In genomic region chr1:217275617-217276398, GRCh38 we compare ENCODE assay signal across 13 cellular contexts.
DNase-seq lines count a peak whose midpoint lies in the region; ATAC-seq and TF ChIP-seq lines count a peak whose summit lies in the region.
"Had no signal": no experiment of that assay in that cellular context is flagged by ENCODE, and none has a peak within 500 bp of the region (broad histone marks: within the 10 kb centered on the region; RNA-seq: fewer than 3 reads in every experiment).

No MANE protein-coding gene starts in this region.

- H3K23ac ChIP-seq in IMR-90 (ENCODE audit: low read depth, low read length), result no peak overlapping the region

- CTCF ChIA-PET in IMR-90 (lab: Yijun Ruan, JAX) (no interaction called here), mammary epithelial cell (lab: Charles Lee; ENCODE audit: low non-redundant PET) (interaction anchor here (0.7 kb wide), 1 partner anchor 373 kb away, joined by 4 read pairs; no protein-coding TSS in a partner anchor)

- peak overlapping the region; percentile 27; the same call in 1 of the 2 replicates for H2BK20ac ChIP-seq in IMR-90 (ENCODE audit: low read depth, low read length)

- H3K56ac ChIP-seq in IMR-90 (ENCODE audit: extremely low read depth, insufficient read depth, low read length), result no peak overlapping the region

- no peaks in the 10 kb centered on the region; the same call in 1 of the 2 replicates for H3K9me1 ChIP-seq in IMR-90 (ENCODE audit: insufficient read depth, low read length)

- no peak overlapping the region for H2BK15ac ChIP-seq in IMR-90 (ENCODE audit: low read depth, low read length)

- no peaks in the 10 kb centered on the region for H3K79me1 ChIP-seq in IMR-90 (ENCODE audit: low read depth in 1 of 2, low read length in 2 of 2)

- TF ChIP-seq RAD21 in IMR-90 (IDR thresholded peaks at IDR 0.05; ENCODE audit: low read length), result no peak

- H3K36me3 ChIP-seq in IMR-90 (ENCODE audit: control insufficient read depth, insufficient read depth, low read length) (no peaks in the 10 kb centered on the region), mammary epithelial cell (ENCODE audit: insufficient read depth, low read length) (no peaks in the 10 kb centered on the region)

- no peaks in the 10 kb centered on the region for H3K79me2 ChIP-seq in mammary epithelial cell (ENCODE audit: insufficient read depth, low read length)

- H2AK9ac ChIP-seq in IMR-90 (replicated peaks; ENCODE audit: low read depth, low read length, poor library complexity), result no peak overlapping the region

- no peak overlapping the region for H4K91ac ChIP-seq in IMR-90 (ENCODE audit: insufficient read depth, low read depth, low read length)

- H2BK5ac ChIP-seq in IMR-90 (ENCODE audit: low read depth, low read length, poor library complexity, severe bottlenecking), result peak overlapping the region; percentile 4

- H4K8ac ChIP-seq in IMR-90 (ENCODE audit: low read depth in 2 of 2, low read length in 2 of 2), result peak overlapping the region in 1 of 2 experiments; percentile 34; a peak in 2 of 4 replicates

- no peak overlapping the region for H2AK5ac ChIP-seq in IMR-90 (ENCODE audit: low read depth, low read length)

- H4K20me1 ChIP-seq in IMR-90 (ENCODE audit: insufficient read depth, low read length), result no peaks in the 10 kb centered on the region
- no peaks in the 10 kb centered on the region for H4K20me1 ChIP-seq in mammary epithelial cell (ENCODE audit: insufficient read depth, low read length)

- H3K14ac ChIP-seq in IMR-90 (replicated peaks; ENCODE audit: low read depth, low read length), result peak overlapping the region; percentile 10; the same call in 1 of the 2 replicates

- H3K4me2 ChIP-seq in IMR-90 (ENCODE audit: low read depth, low read length) (peak overlapping the region; percentile 74; the same call in 1 of the 2 replicates), mammary epithelial cell (ENCODE audit: insufficient read depth, low read depth, low read length) (peak overlapping the region; percentile 53)

- H3K27ac ChIP-seq in IMR-90 (ENCODE audit: insufficient read depth, low read length), result no peak overlapping the region
- H3K27ac ChIP-seq in mammary epithelial cell (ENCODE audit: insufficient read depth, low read depth, low read length), result peak overlapping the region; percentile 76
- H3K27ac ChIP-seq: VCaP had no signal

- H3K27me3 ChIP-seq in IMR-90 (ENCODE audit: control insufficient read depth, insufficient read depth, low read length) (no peaks in the 10 kb centered on the region), mammary epithelial cell (ENCODE audit: insufficient read depth, low read length) (no peaks in the 10 kb centered on the region)

- BruUV-seq in IMR-90 (replicated peaks; lab: Mats Ljungman, UMichigan), result no TSS peak
- BruUV-seq in mammary epithelial cell (replicated peaks; lab: Mats Ljungman, UMichigan), result no TSS peak

- in situ Hi-C loops in IMR-90 (cut with MboI; ENCODE audit: low sequenced_read_pairs) (no loop called here), mammary epithelial cell (cut with MboI; ENCODE audit: low sequenced_read_pairs in 2 of 2) (no loop called here)

- TF ChIP-seq POLR2A in IMR-90 (IDR thresholded peaks at IDR 0.05; ENCODE audit: low read depth, low read length), result no peak

- TF ChIP-seq CTCF in IMR-90 (conservative IDR thresholded peaks at IDR 0.05; ENCODE audit: low read depth, low read length) (no peak), mammary epithelial cell (conservative IDR thresholded peaks at IDR 0.05 in 1 of 2, IDR thresholded peaks at IDR 0.05 in 1 of 2; ENCODE audit: extremely low read depth in 1 of 2, insufficient read depth in 1 of 2, low read depth in 1 of 2, low read length in 2 of 2) (no peak), GM20000 (IDR thresholded peaks at IDR 0.05; ENCODE audit: extremely low read depth, missing control alignments) (no peak)

- peak; percentile 24 for DNase-seq in AG08395 (ENCODE audit: low spot score)
- peak; percentile 88 for DNase-seq in IMR-90
- peak; percentile 77 for DNase-seq in mammary epithelial cell
- DNase-seq in kidney glomerular epithelial cell (lab: John Stamatoyannopoulos, UW), result peak; percentile 10
- no peak for DNase-seq in NCI-H2171 (lab: John Stamatoyannopoulos, UW)
- DNase-seq in GM20000 (ENCODE audit: low spot score), result no peak
- no peak for DNase-seq in NCI-H69 (lab: John Stamatoyannopoulos, UW)
- no peak for DNase-seq in NCI-H2196 (lab: John Stamatoyannopoulos, UW; ENCODE audit: unreplicated experiment)
- DNase-seq: activated T-cell treated with anti-CD3 and anti-CD28 coated beads, Interleukin-2, amount 50 U/mL, for 24 hours; C1 segment of cervical spinal cord; stimulated activated CD4-positive, alpha-beta T cell treated with anti-CD3 and anti-CD28 coated beads, Interleukin-12 subunit alpha, Interleukin-12 subunit beta, amount 100 ng/mL, for 4 hours; stimulated activated CD8-positive, alpha-beta memory T cell treated with anti-CD3 and anti-CD28 coated beads, Interleukin-4, amount 100 ng/mL, for 48 hours had no signal

- ATAC-seq in IMR-90 (ENCODE audit: low read depth), result peak; percentile 50

- H3K9ac ChIP-seq in IMR-90 (ENCODE audit: low read depth, low read length) (no peak overlapping the region), mammary epithelial cell (ENCODE audit: insufficient read depth, low read length) (no peak overlapping the region)

- dilution Hi-C loops in IMR-90 (cut with HindIII; ENCODE audit: low sequenced_read_pairs, unreplicated experiment) (no loop called here), mammary epithelial cell (cut with HindIII; ENCODE audit: low sequenced_read_pairs) (no loop called here)

- H3K9me3 ChIP-seq in IMR-90 (ENCODE audit: control insufficient read depth, insufficient read depth, low read length) (no peaks in the 10 kb centered on the region), mammary epithelial cell (replicated peaks; ENCODE audit: insufficient read depth, low read length) (no peaks in the 10 kb centered on the region)

- 0% methylated on average over 1 of the region's 6 CpGs; no CpG with 5 or more reads in 1 of the 2 experiments for WGBS in IMR-90 (ENCODE audit: extremely low coverage in 2 of 2, insufficient read length in 1 of 2), 2 experiments
- 51% methylated on average over 6 of the region's 6 CpGs for WGBS in mammary epithelial cell (ENCODE audit: low coverage, missing lambda C conversion rate)

- peak overlapping the region; percentile 64; the same call in 1 of the 2 replicates for H3K18ac ChIP-seq in IMR-90 (ENCODE audit: low read depth, low read length)

- no peak overlapping the region; the same call in 1 of the 2 replicates for H4K5ac ChIP-seq in IMR-90 (ENCODE audit: low read depth, low read length)

- H3K4me3 ChIP-seq in IMR-90 (ENCODE audit: insufficient read depth, low read depth, low read length), result no peak overlapping the region
- no peak overlapping the region for H3K4me3 ChIP-seq in mammary epithelial cell (replicated peaks in 1 of 3; ENCODE audit: insufficient read depth in 1 of 3, low read depth in 2 of 3, low read length in 3 of 3)

- POLR2A ChIA-PET in IMR-90 (lab: Charles Lee; ENCODE audit: unreplicated experiment), result no interaction called here

- H3K4me1 ChIP-seq in IMR-90 (ENCODE audit: control insufficient read depth, insufficient read depth, low read length), result peaks cover 6% of the 10 kb centered on the region
- peaks cover 23% of the 10 kb centered on the region for H3K4me1 ChIP-seq in mammary epithelial cell (ENCODE audit: insufficient read depth, low read length)

- H2AFZ ChIP-seq in IMR-90 (replicated peaks; ENCODE audit: low read length, poor library complexity) (no peak overlapping the region), mammary epithelial cell (ENCODE audit: low read depth, low read length) (peak overlapping the region; percentile 66)

- intact Hi-C loops in IMR-90 (cut with micrococcal nuclease), result loop anchor here (10.0 kb wide), 1 partner anchor 359 kb away; the partner anchor contains the start of genes GPATCH2 and SPATA17
- intact Hi-C loops in mammary epithelial cell (cut with micrococcal nuclease), result no loop called here

- H2BK120ac ChIP-seq in IMR-90 (ENCODE audit: low read depth, low read length), result peak overlapping the region; percentile 35; the same call in 1 of the 2 replicates

- no peak overlapping the region; the same call in 1 of the 2 replicates for H3K4ac ChIP-seq in IMR-90 (ENCODE audit: low read depth, low read length)

TF ChIP-seq in IMR-90, 13 proteins besides CTCF, POLR2A, EP300 and RAD21:
- peak; percentile 91 for TF ChIP-seq MAFK (IDR thresholded peaks at IDR 0.05; ENCODE audit: low read depth, low read length)
- TF ChIP-seq MAZ (IDR thresholded peaks at IDR 0.05; ENCODE audit: borderline replicate concordance, low read depth, low read length), result no peak
- no peak for TF ChIP-seq SMC3 (IDR thresholded peaks at IDR 0.05; ENCODE audit: low read depth, low read length)
- no peak for TF ChIP-seq RFX5 (IDR thresholded peaks at IDR 0.05; ENCODE audit: low read depth, low read length)
- TF ChIP-seq CEBPB (IDR thresholded peaks at IDR 0.05; ENCODE audit: low read depth, low read length), result peak; percentile 6; the same call in 1 of the 2 replicates
- no peak for TF ChIP-seq ELK1 (IDR thresholded peaks at IDR 0.05; ENCODE audit: borderline replicate concordance, low read depth, low read length)
- peak; percentile 96 for TF ChIP-seq FOS (IDR thresholded peaks at IDR 0.05; ENCODE audit: low read depth, low read length)
- TF ChIP-seq NFE2L2 (IDR thresholded peaks at IDR 0.05; ENCODE audit: low read depth, low read length), result peak; percentile 98
- TF ChIP-seq CHD1 (IDR thresholded peaks at IDR 0.05; ENCODE audit: low read depth, low read length), result no peak
- no peak for TF ChIP-seq USF2 (IDR thresholded peaks at IDR 0.05; ENCODE audit: low read depth, low read length)

Comparison
In these comparisons a context has a peak if more than half of its experiments do, and no peak if none do; other contexts are left out.
1. DNase-seq: peak in AG08395 (single experiment), IMR-90 (single experiment), mammary epithelial cell (single experiment) and kidney glomerular epithelial cell (single experiment); none in NCI-H2171 (single experiment), GM20000 (single experiment), NCI-H69 (single experiment) and NCI-H2196 (single experiment).